Comparison of ENCODE assay signal across 10 cellular contexts in the genomic region with DNA sequence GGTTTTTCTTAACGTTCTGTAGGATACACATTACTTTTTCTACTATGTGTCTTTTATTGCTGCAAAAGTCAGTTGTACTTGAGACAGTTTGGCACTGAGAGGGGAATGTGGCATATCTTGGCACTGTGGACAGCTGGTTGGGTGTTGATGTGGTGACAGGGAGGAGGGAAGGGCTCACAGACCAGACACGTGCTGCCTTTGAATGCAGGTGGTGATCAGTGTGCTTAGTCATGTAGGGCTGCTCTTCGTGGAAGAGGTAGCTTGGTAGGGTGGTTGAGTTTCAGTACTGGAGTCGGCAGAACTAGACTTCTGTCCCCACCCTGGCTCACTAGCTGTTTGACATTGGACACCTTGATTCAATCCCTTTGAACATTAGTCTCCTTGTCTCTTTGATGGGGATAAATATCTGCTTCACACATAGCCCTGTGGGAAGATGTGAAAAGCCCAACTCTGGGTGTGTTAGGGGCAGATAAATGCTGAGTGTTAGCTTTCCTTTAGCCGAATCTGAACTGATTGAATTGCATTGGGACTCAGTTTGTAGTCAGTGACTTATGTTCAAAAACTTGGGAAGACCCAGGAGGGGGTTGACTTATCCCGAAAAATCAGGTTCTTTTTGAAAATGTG.
A peak's percentile ranks its signal among the peaks of the same experiment; 100 is the strongest.
DNase-seq lines count a peak whose midpoint lies in the region; ATAC-seq and TF ChIP-seq lines count a peak whose summit lies in the region.
"Had no signal": no experiment of that assay in that cellular context is flagged by ENCODE, and none has a peak within 500 bp of the region (broad histone marks: within the 10 kb centered on the region; RNA-seq: fewer than 3 reads in every experiment).

No MANE protein-coding gene starts in this region.

- POLR2A ChIA-PET in WTC11 (lab: Charles Lee): interaction anchor here (0.5 to 1.0 kb wide), 2 partner anchors 18 to 61 kb away, joined by 3 to 4 read pairs; no protein-coding TSS in a partner anchor

- H3K4me3 Mint-ChIP-seq in WTC11 (no peak overlapping the region), nephron (no peak overlapping the region)
- H3K4me3 Mint-ChIP-seq: activated naive CD8-positive, alpha-beta T cell had no signal

- H3K27me3 Mint-ChIP-seq in WTC11 (ENCODE audit: low read depth) (no peaks in the 10 kb centered on the region), nephron (ENCODE audit: low read depth) (no peaks in the 10 kb centered on the region)
- H3K27me3 Mint-ChIP-seq: activated naive CD8-positive, alpha-beta T cell had no signal

- H3K36me3 Mint-ChIP-seq in WTC11 (peaks cover 15% of the 10 kb centered on the region), nephron (ENCODE audit: low read depth) (peaks cover 27% of the 10 kb centered on the region)
- H3K36me3 Mint-ChIP-seq: activated naive CD8-positive, alpha-beta T cell had no signal

- CTCF ChIA-PET in WTC11 (lab: Charles Lee): interaction anchor here (0.8 kb wide), 1 partner anchor 9 kb away, joined by 3 read pairs; no protein-coding TSS in a partner anchor

- no peak for DNase-seq in WTC11 (ENCODE audit: low spot score)
- no peak for DNase-seq in NOMO-1 treated with dmso at 0.1 percent for 144 hours (lab: John Stamatoyannopoulos, UW; ENCODE audit: unreplicated experiment)
- DNase-seq in NCI-H774 (lab: John Stamatoyannopoulos, UW): no peak
- DNase-seq in GOT3 (lab: John Stamatoyannopoulos, UW): no peak
- DNase-seq: DMS79, SIG-M5 had no signal

- no peak for TF ChIP-seq CTCF in WTC11 (IDR thresholded peaks at IDR 0.05)
- no peak for TF ChIP-seq CTCF in nephron (IDR thresholded peaks at IDR 0.05; ENCODE audit: unreplicated experiment in 3 of 3)

- peaks cover 10% of the 10 kb centered on the region; the same call in 1 of the 2 replicates for H3K9me3 Mint-ChIP-seq in WTC11
- H3K9me3 Mint-ChIP-seq in nephron: no peaks in the 10 kb centered on the region

- H3K27ac Mint-ChIP-seq in WTC11 (peak overlapping the region; percentile 83), nephron (peak overlapping the region in 2 of 3 experiments; percentile 7 to 39)
- H3K27ac Mint-ChIP-seq: activated naive CD8-positive, alpha-beta T cell had no signal

- H3K4me1 Mint-ChIP-seq in WTC11: peaks cover 74% of the 10 kb centered on the region
- H3K4me1 Mint-ChIP-seq in nephron: peaks cover 39% of the 10 kb centered on the region

- ATAC-seq in GM18868 (IDR thresholded peaks at IDR 0.05; ENCODE audit: unreplicated experiment): peak; percentile 55
- peak; percentile 65 for ATAC-seq in HG03025 (IDR thresholded peaks at IDR 0.05; ENCODE audit: low FRiP score, unreplicated experiment)
- ATAC-seq in WTC11: peak; percentile 55

TF ChIP-seq in WTC11, 78 proteins besides CTCF, POLR2A, EP300 and RAD21:
- TF ChIP-seq, protein P1, sequence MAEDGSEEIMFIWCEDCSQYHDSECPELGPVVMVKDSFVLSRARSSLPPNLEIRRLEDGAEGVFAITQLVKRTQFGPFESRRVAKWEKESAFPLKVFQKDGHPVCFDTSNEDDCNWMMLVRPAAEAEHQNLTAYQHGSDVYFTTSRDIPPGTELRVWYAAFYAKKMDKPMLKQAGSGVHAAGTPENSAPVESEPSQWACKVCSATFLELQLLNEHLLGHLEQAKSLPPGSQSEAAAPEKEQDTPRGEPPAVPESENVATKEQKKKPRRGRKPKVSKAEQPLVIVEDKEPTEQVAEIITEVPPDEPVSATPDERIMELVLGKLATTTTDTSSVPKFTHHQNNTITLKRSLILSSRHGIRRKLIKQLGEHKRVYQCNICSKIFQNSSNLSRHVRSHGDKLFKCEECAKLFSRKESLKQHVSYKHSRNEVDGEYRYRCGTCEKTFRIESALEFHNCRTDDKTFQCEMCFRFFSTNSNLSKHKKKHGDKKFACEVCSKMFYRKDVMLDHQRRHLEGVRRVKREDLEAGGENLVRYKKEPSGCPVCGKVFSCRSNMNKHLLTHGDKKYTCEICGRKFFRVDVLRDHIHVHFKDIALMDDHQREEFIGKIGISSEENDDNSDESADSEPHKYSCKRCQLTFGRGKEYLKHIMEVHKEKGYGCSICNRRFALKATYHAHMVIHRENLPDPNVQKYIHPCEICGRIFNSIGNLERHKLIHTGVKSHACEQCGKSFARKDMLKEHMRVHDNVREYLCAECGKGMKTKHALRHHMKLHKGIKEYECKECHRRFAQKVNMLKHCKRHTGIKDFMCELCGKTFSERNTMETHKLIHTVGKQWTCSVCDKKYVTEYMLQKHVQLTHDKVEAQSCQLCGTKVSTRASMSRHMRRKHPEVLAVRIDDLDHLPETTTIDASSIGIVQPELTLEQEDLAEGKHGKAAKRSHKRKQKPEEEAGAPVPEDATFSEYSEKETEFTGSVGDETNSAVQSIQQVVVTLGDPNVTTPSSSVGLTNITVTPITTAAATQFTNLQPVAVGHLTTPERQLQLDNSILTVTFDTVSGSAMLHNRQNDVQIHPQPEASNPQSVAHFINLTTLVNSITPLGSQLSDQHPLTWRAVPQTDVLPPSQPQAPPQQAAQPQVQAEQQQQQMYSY (CRISPR knock-in tag; IDR thresholded peaks at IDR 0.05): no peak
- TF ChIP-seq, protein P2, sequence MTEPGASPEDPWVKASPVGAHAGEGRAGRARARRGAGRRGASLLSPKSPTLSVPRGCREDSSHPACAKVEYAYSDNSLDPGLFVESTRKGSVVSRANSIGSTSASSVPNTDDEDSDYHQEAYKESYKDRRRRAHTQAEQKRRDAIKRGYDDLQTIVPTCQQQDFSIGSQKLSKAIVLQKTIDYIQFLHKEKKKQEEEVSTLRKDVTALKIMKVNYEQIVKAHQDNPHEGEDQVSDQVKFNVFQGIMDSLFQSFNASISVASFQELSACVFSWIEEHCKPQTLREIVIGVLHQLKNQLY (CRISPR knock-in tag; IDR thresholded peaks at IDR 0.05): no peak
- TF ChIP-seq MXD4 (CRISPR knock-in tag; IDR thresholded peaks at IDR 0.05; ENCODE audit: borderline replicate concordance) (no peak), ATF1 (CRISPR knock-in tag; IDR thresholded peaks at IDR 0.05) (no peak), TEAD4 (CRISPR knock-in tag; IDR thresholded peaks at IDR 0.05) (no peak), NR1H2 (CRISPR knock-in tag; IDR thresholded peaks at IDR 0.05) (no peak), ZNF138 (CRISPR knock-in tag; conservative IDR thresholded peaks at IDR 0.05) (no peak), ZNF671 (CRISPR knock-in tag; IDR thresholded peaks at IDR 0.05) (no peak), TCF7 (CRISPR knock-in tag; IDR thresholded peaks at IDR 0.05; ENCODE audit: low read depth) (no peak), ESRRA (CRISPR knock-in tag; IDR thresholded peaks at IDR 0.05; ENCODE audit: borderline replicate concordance) (no peak)
- TF ChIP-seq, protein P3, sequence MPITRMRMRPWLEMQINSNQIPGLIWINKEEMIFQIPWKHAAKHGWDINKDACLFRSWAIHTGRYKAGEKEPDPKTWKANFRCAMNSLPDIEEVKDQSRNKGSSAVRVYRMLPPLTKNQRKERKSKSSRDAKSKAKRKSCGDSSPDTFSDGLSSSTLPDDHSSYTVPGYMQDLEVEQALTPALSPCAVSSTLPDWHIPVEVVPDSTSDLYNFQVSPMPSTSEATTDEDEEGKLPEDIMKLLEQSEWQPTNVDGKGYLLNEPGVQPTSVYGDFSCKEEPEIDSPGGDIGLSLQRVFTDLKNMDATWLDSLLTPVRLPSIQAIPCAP (CRISPR knock-in tag; IDR thresholded peaks at IDR 0.05): no peak
- TF ChIP-seq, protein P4, sequence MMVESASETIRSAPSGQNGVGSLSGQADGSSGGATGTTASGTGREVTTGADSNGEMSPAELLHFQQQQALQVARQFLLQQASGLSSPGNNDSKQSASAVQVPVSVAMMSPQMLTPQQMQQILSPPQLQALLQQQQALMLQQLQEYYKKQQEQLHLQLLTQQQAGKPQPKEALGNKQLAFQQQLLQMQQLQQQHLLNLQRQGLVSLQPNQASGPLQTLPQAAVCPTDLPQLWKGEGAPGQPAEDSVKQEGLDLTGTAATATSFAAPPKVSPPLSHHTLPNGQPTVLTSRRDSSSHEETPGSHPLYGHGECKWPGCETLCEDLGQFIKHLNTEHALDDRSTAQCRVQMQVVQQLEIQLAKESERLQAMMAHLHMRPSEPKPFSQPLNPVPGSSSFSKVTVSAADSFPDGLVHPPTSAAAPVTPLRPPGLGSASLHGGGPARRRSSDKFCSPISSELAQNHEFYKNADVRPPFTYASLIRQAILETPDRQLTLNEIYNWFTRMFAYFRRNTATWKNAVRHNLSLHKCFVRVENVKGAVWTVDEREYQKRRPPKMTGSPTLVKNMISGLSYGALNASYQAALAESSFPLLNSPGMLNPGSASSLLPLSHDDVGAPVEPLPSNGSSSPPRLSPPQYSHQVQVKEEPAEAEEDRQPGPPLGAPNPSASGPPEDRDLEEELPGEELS (CRISPR knock-in tag; IDR thresholded peaks at IDR 0.05): no peak
TF ChIP-seq in WTC11: peak in this region for 0.
